Comparison of ENCODE assay signal across 24 cellular contexts in the genomic region with DNA sequence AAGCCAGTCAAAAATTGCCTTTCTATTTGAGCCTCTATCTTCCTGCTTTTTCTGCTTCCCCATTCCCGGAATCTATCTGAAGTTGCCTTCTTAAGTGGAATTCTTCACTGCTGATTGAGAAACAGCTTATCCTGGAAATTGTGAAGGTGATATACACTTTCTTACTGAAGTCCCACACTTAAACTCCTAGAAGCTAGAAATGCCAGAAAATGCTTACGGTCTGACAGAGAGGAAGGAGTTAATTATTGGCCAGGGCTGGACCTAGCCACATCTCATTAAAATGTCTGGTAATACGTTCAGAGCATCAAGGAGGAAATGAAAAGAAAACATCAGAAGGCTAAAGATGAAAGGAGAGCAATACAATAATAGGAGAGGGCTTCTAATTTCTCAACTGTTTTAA.
"Had no signal": no experiment of that assay in that cellular context is flagged by ENCODE, and none has a peak within 500 bp of the region (broad histone marks: within the 10 kb centered on the region; RNA-seq: fewer than 3 reads in every experiment).

No MANE protein-coding gene starts in this region.

- H3K9ac ChIP-seq: parathyroid adenoma had no signal

- H3K9me3 ChIP-seq: prostate gland, right lobe of liver, testis, tibial nerve had no signal

- H3K79me2 ChIP-seq: parathyroid adenoma had no signal

- DNase-seq: cortex of kidney; dorsolateral prefrontal cortex; effector CD8-positive, alpha-beta T cell; heart right ventricle; hypothalamus; left ventricle myocardium superior; mesenchymal stem cell; midbrain; occipital lobe; retina; right lobe of liver; spleen; stimulated activated CD4-positive, alpha-beta T cell treated with anti-CD3 and anti-CD28 coated beads, Interleukin-15, amount 100 ng/mL, for 24 hours; stimulated activated CD4-positive, alpha-beta T cell treated with anti-CD3 and anti-CD28 coated beads, Interleukin-1b, Interleukin-23, amount 100 ng/mL, for 48 hours; stimulated activated CD4-positive, alpha-beta T cell treated with anti-CD3 and anti-CD28 coated beads, Interleukin-4, amount 100 ng/mL, for 24 hours; stimulated activated naive B cell treated with anti-CD40 and anti-IgM and Interleukin-4, amounts not matched to agents 10 μg/mL and 1 μg/mL and 100 μg/mL, for 72 hours; stimulated activated naive CD8-positive, alpha-beta T cell treated with anti-CD3 and anti-CD28 coated beads, Interleukin-15, amount 100 ng/mL, for 72 hours; testis had no signal

- H3K4me3 ChIP-seq: dorsolateral prefrontal cortex, heart right ventricle, lung, prostate gland, right lobe of liver, spleen, testis, tibial nerve had no signal

- H2AFZ ChIP-seq: parathyroid adenoma had no signal

- H3K36me3 ChIP-seq: heart right ventricle, prostate gland, right lobe of liver, spleen, tibial nerve had no signal

- H3K27me3 ChIP-seq: heart right ventricle, right lobe of liver, spleen, testis, tibial nerve had no signal

- ATAC-seq: esophagus mucosa; heart right ventricle; left ventricle myocardium superior; natural killer cell treated with Interleukin-12 subunit alpha and Interleukin-12 subunit beta and Interleukin-15 and Interleukin-18, amount 100 ng/mL, for 72 hours; right lobe of liver; stimulated activated naive B cell treated with anti-CD40 and anti-IgM and Interleukin-4, amounts not matched to agents 10 μg/mL and 1 μg/mL and 100 μg/mL, for 72 hours; stimulated activated naive CD8-positive, alpha-beta T cell treated with anti-CD3 and anti-CD28 coated beads, Interleukin-15, amount 100 ng/mL, for 72 hours had no signal

- H3K27ac ChIP-seq: dorsolateral prefrontal cortex, heart right ventricle, parathyroid adenoma, prostate gland, right lobe of liver, spleen, testis, tibial nerve had no signal

- H3K4me1 ChIP-seq: parathyroid adenoma, prostate gland, right lobe of liver, spleen, testis, tibial nerve had no signal
